Comparison of ENCODE assay signal across 25 cellular contexts in genomic region chr4:142777045-142777743, GRCh38.
DNase-seq lines count a peak whose midpoint lies in the region; ATAC-seq and TF ChIP-seq lines count a peak whose summit lies in the region.
"Had no signal": no experiment of that assay in that cellular context is flagged by ENCODE, and none has a peak within 500 bp of the region (broad histone marks: within the 10 kb centered on the region; RNA-seq: fewer than 3 reads in every experiment).

No MANE protein-coding gene starts in this region.

- H3K27me3 ChIP-seq in spleen (replicated peaks in 1 of 7) = no peaks in the 10 kb centered on the region
- H3K27me3 ChIP-seq: brain microvascular endothelial cell, SJSA1 had no signal

- no peak for TF ChIP-seq POLR2A in spleen (IDR thresholded peaks at IDR 0.05)

- H3K9me3 ChIP-seq in spleen = no peaks in the 10 kb centered on the region
- H3K9me3 ChIP-seq: psoas muscle, SJSA1 had no signal

- no peak overlapping the region for H3K27ac Mint-ChIP-seq in activated naive CD4-positive, alpha-beta T cell treated with anti-CD3 and anti-CD28 coated beads, Interleukin-2, amount 50 U/mL, for 72 hours
- H3K27ac Mint-ChIP-seq: activated T-helper 1 cell treated with anti-CD3 and anti-CD28 coated beads, Interleukin-12 subunit alpha, Interleukin-12 subunit beta, Interleukin-2, Interleukin-4 antibody, amounts not matched to agents 30 ng/mL and 10 ng/mL and 1 ng/mL, durations not matched to agents 14 hours and 24 hours and 36 hours; CD8-positive, alpha-beta memory T cell; naive thymus-derived CD8-positive, alpha-beta T cell; stimulated activated effector memory CD8-positive, alpha-beta T cell treated with anti-CD3 and anti-CD28 coated beads, Interleukin-12 subunit alpha, Interleukin-12 subunit beta, amount 100 ng/mL, for 72 hours; type B pancreatic cell had no signal

- H3K9me3 Mint-ChIP-seq in activated naive CD4-positive, alpha-beta T cell treated with anti-CD3 and anti-CD28 coated beads, Interleukin-2, amount 50 U/mL, for 72 hours = no peaks in the 10 kb centered on the region
- H3K9me3 Mint-ChIP-seq: activated T-helper 1 cell treated with anti-CD3 and anti-CD28 coated beads, Interleukin-12 subunit alpha, Interleukin-12 subunit beta, Interleukin-2, Interleukin-4 antibody, amounts not matched to agents 30 ng/mL and 10 ng/mL and 1 ng/mL, durations not matched to agents 14 hours and 24 hours and 36 hours; CD8-positive, alpha-beta memory T cell; stimulated activated effector memory CD8-positive, alpha-beta T cell treated with anti-CD3 and anti-CD28 coated beads, Interleukin-12 subunit alpha, Interleukin-12 subunit beta, amount 100 ng/mL, for 72 hours; type B pancreatic cell had no signal

- WGBS in spleen, 5 donors = 76 to 88% (median 86%) methylated on average over 4 of the region's 4 CpGs

- H3K4me1 ChIP-seq in spleen = no peaks in the 10 kb centered on the region
- H3K4me1 ChIP-seq: psoas muscle, SJSA1 had no signal

- H3K4me3 ChIP-seq in fibroblast of villous mesenchyme (ENCODE audit: low read depth, low read length) = no peak overlapping the region
- H3K4me3 ChIP-seq in spleen = no peak overlapping the region
- H3K4me3 ChIP-seq: psoas muscle, SJSA1 had no signal

- H3K36me3 ChIP-seq in spleen = no peaks in the 10 kb centered on the region
- H3K36me3 ChIP-seq: brain microvascular endothelial cell, SJSA1 had no signal

- TF ChIP-seq CTCF in fibroblast of villous mesenchyme (IDR thresholded peaks at IDR 0.05; ENCODE audit: insufficient read depth, low read depth, low read length) = no peak
- no peak for TF ChIP-seq CTCF in spleen (IDR thresholded peaks at IDR 0.05 in 8 of 11, conservative IDR thresholded peaks at IDR 0.05 in 3 of 11)

- H3K27ac ChIP-seq in spleen = no peak overlapping the region
- H3K27ac ChIP-seq: brain microvascular endothelial cell, psoas muscle, SJSA1 had no signal

- H3K36me3 Mint-ChIP-seq in activated naive CD4-positive, alpha-beta T cell treated with anti-CD3 and anti-CD28 coated beads, Interleukin-2, amount 50 U/mL, for 72 hours = no peaks in the 10 kb centered on the region
- H3K36me3 Mint-ChIP-seq: naive thymus-derived CD8-positive, alpha-beta T cell; stimulated activated effector memory CD8-positive, alpha-beta T cell treated with anti-CD3 and anti-CD28 coated beads, Interleukin-12 subunit alpha, Interleukin-12 subunit beta, amount 100 ng/mL, for 72 hours; type B pancreatic cell had no signal

- DNase-seq in LoVo (ENCODE audit: low spot score) (peak; percentile 6), amniotic epithelial cell (ENCODE audit: low read depth) (peak; percentile 18), fibroblast of villous mesenchyme (ENCODE audit: low read depth) (peak; percentile 12), sciatic nerve (ENCODE audit: low spot score) (no peak), HPDE6-E6E7 (ENCODE audit: extremely low spot score) (no peak), DMS114 treated with DMSO at 0.1 percent for 48 hours (lab: John Stamatoyannopoulos, UW; ENCODE audit: unreplicated experiment) (no peak), spleen (no peak)
- no peak for DNase-seq in activated naive CD4-positive, alpha-beta T cell treated with anti-CD3 and anti-CD28 coated beads, Interleukin-2, amount 50 U/mL, for 72 hours (ENCODE audit: low spot score in 2 of 2)
- DNase-seq: activated CD4-positive, alpha-beta T cell treated with anti-CD3 and anti-CD28 coated beads, Interleukin-2, amount 50 U/mL, for 4 hours; activated naive CD4-positive, alpha-beta T cell treated with Interleukin-2 at 50 U/mL for 16 hours; amniotic stem cell; brain microvascular endothelial cell; CD8-positive, alpha-beta memory T cell; DMS153; HCEC 1CT; Kasumi-1; naive thymus-derived CD8-positive, alpha-beta T cell; NCI-H446; NCI-H748 treated with DMSO at 0.1 percent for 48 hours; psoas muscle; RPMI8226 had no signal

- ATAC-seq in sciatic nerve = peak; percentile 20
- no peak for ATAC-seq in activated naive CD4-positive, alpha-beta T cell treated with anti-CD3 and anti-CD28 coated beads, Interleukin-2, amount 50 U/mL, for 72 hours
- ATAC-seq: naive thymus-derived CD8-positive, alpha-beta T cell; psoas muscle; stimulated activated effector memory CD8-positive, alpha-beta T cell treated with anti-CD3 and anti-CD28 coated beads, Interleukin-12 subunit alpha, Interleukin-12 subunit beta, amount 100 ng/mL, for 72 hours had no signal

- intact Hi-C loops in sciatic nerve (cut with DNase I) = no loop called here
- intact Hi-C loops in spleen (cut with DNase I; ENCODE audit: low total_unique reads) = no loop called here

Comparison
In these comparisons a context has a peak if more than half of its experiments do, and no peak if none do; other contexts are left out.
1. DNase-seq: peak in LoVo (single experiment), amniotic epithelial cell (single experiment) and fibroblast of villous mesenchyme (single experiment); none in sciatic nerve (single experiment), activated naive CD4-positive, alpha-beta T cell treated with anti-CD3 and anti-CD28 coated beads, Interleukin-2, amount 50 U/mL, for 72 hours (0 of 2), HPDE6-E6E7 (single experiment), DMS114 treated with DMSO at 0.1 percent for 48 hours (single experiment) and spleen (single experiment).